ENCODE assay signal across 12 cellular contexts in the genomic region with DNA sequence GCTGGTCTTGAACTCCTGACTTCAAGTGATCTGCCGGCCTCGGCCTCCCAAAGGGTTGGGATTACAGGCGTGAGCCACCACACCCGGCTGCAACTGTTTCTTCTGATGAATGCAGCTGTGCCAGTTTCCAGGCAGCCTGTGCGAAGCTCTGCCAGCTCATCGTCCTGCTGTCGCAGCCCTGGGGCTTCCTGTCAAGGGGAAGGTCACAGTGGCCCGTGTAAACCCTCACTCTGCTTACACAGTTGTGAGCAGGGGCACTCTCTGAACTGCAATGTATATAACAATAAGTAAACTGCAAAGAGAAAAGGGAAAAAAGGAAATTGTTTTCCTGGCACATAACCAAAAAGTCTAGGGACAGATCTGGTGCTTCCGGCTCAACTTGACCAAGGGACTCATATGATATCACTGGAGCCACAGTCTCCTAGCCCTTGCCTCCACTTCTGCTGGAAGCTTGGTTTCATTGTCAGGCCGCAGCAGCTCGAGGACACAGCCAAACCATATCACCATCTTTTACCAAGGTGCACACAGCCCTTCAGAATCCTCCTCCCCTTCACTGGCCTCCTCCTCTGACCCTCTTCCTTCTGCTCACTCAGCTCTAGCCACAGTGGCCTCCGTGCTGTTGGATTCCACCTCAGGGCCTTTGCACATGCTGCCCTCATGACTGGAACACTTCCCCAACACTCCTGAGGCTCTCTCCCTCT. TPM values are rescaled to one million over a fixed set of nuclear protein-coding genes. Genes with fewer than 3 reads are reported as not detected.
DNase-seq lines count a peak whose midpoint lies in the region; ATAC-seq and TF ChIP-seq lines count a peak whose summit lies in the region.
"Had no signal": no experiment of that assay in that cellular context is flagged by ENCODE, and none has a peak within 500 bp of the region (broad histone marks: within the 10 kb centered on the region; RNA-seq: fewer than 3 reads in every experiment).

No MANE protein-coding gene starts in this region.

- POLR2A ChIA-PET in activated naive CD8-positive, alpha-beta T cell treated with anti-CD3 and anti-CD28 coated beads, Interleukin-2, amount 10 ng/mL, durations not matched to agents 7 days and 5 days (lab: Charles Lee), result interaction anchor here (0.6 to 12.4 kb wide), 3 partner anchors 15 to 23 kb away, joined by 3 to 226 read pairs (median 3); a partner anchor contains a TSS

- H3K27me3 Mint-ChIP-seq in activated naive CD8-positive, alpha-beta T cell treated with anti-CD3 and anti-CD28 coated beads, Interleukin-2, amount 10 ng/mL, durations not matched to agents 7 days and 5 days, result no peaks in the 10 kb centered on the region
- H3K27me3 Mint-ChIP-seq in activated naive CD8-positive, alpha-beta T cell treated with anti-CD3 and anti-CD28 coated beads, Interleukin-2, amount 50 U/mL, for 24 hours, result no peaks in the 10 kb centered on the region
- H3K27me3 Mint-ChIP-seq: activated CD4-positive, alpha-beta T cell treated with anti-CD3 and anti-CD28 coated beads, Interleukin-2, amount 10 ng/mL, durations not matched to agents 24 days and 14 days had no signal

- H3K4me3 Mint-ChIP-seq in activated naive CD8-positive, alpha-beta T cell treated with anti-CD3 and anti-CD28 coated beads, Interleukin-2, amount 10 ng/mL, durations not matched to agents 7 days and 5 days, result peak overlapping the region; percentile 8
- no peak overlapping the region for H3K4me3 Mint-ChIP-seq in activated naive CD8-positive, alpha-beta T cell treated with anti-CD3 and anti-CD28 coated beads, Interleukin-2, amount 50 U/mL, for 24 hours
- H3K4me3 Mint-ChIP-seq: activated CD4-positive, alpha-beta T cell treated with anti-CD3 and anti-CD28 coated beads, Interleukin-2, amount 10 ng/mL, durations not matched to agents 24 days and 14 days had no signal

- H3K36me3 Mint-ChIP-seq in activated naive CD8-positive, alpha-beta T cell treated with anti-CD3 and anti-CD28 coated beads, Interleukin-2, amount 10 ng/mL, durations not matched to agents 7 days and 5 days, result peaks cover 3% of the 10 kb centered on the region
- no peaks in the 10 kb centered on the region for H3K36me3 Mint-ChIP-seq in activated naive CD8-positive, alpha-beta T cell treated with anti-CD3 and anti-CD28 coated beads, Interleukin-2, amount 50 U/mL, for 24 hours (ENCODE audit: low read depth)

- peak overlapping the region; percentile 75 for H3K27ac Mint-ChIP-seq in activated naive CD8-positive, alpha-beta T cell treated with anti-CD3 and anti-CD28 coated beads, Interleukin-2, amount 10 ng/mL, durations not matched to agents 7 days and 5 days
- no peak overlapping the region for H3K27ac Mint-ChIP-seq in activated naive CD8-positive, alpha-beta T cell treated with anti-CD3 and anti-CD28 coated beads, Interleukin-2, amount 50 U/mL, for 24 hours
- H3K27ac Mint-ChIP-seq: activated CD4-positive, alpha-beta T cell treated with anti-CD3 and anti-CD28 coated beads, Interleukin-2, amount 10 ng/mL, durations not matched to agents 24 days and 14 days had no signal

- no peaks in the 10 kb centered on the region for H3K9me3 Mint-ChIP-seq in activated naive CD8-positive, alpha-beta T cell treated with anti-CD3 and anti-CD28 coated beads, Interleukin-2, amount 10 ng/mL, durations not matched to agents 7 days and 5 days
- H3K9me3 Mint-ChIP-seq in activated naive CD8-positive, alpha-beta T cell treated with anti-CD3 and anti-CD28 coated beads, Interleukin-2, amount 50 U/mL, for 24 hours, result no peaks in the 10 kb centered on the region
- H3K9me3 Mint-ChIP-seq: activated CD4-positive, alpha-beta T cell treated with anti-CD3 and anti-CD28 coated beads, Interleukin-2, amount 10 ng/mL, durations not matched to agents 24 days and 14 days had no signal

- H3K27ac ChIP-seq in right lobe of liver (peak overlapping the region in 2 of 3 donors; percentile 8 to 29), tibial artery (peak overlapping the region; percentile 22 to 62)

- ATAC-seq in activated naive CD8-positive, alpha-beta T cell treated with anti-CD3 and anti-CD28 coated beads, Interleukin-2, amount 10 ng/mL, durations not matched to agents 7 days and 5 days (ENCODE audit: low read depth), result no peak
- no peak for ATAC-seq in activated naive CD8-positive, alpha-beta T cell treated with anti-CD3 and anti-CD28 coated beads, Interleukin-2, amount 50 U/mL, for 24 hours
- ATAC-seq in right lobe of liver, result peak; percentile 13 to 54 (median 31)
- ATAC-seq in HG02623 (IDR thresholded peaks at IDR 0.05; ENCODE audit: unreplicated experiment), result no peak

- H3K27me3 ChIP-seq in right lobe of liver, result no peaks in the 10 kb centered on the region
- H3K27me3 ChIP-seq in tibial artery, result no peaks in the 10 kb centered on the region

- H3K4me1 ChIP-seq in right lobe of liver (peaks cover 0 to 23% (median 5%) of the 10 kb centered on the region in 4 donors), tibial artery (peaks cover 0 to 71% (median 40%) of the 10 kb centered on the region in 4 donors)

- intact Hi-C loops in right lobe of liver (cut with DNase I), result no loop called here
- intact Hi-C loops in tibial artery (cut with DNase I; ENCODE audit: low total_unique reads), result no loop called here

- TF ChIP-seq POLR2A in right lobe of liver (IDR thresholded peaks at IDR 0.05), result no peak

- DNase-seq in activated naive CD8-positive, alpha-beta T cell treated with anti-CD3 and anti-CD28 coated beads, Interleukin-2, amount 10 ng/mL, durations not matched to agents 7 days and 5 days, result no peak
- DNase-seq in activated naive CD8-positive, alpha-beta T cell treated with anti-CD3 and anti-CD28 coated beads, Interleukin-2, amount 50 U/mL, for 24 hours, result no peak
- peak; percentile 52 for DNase-seq in activated CD8-positive, alpha-beta memory T cell treated with anti-CD3 and anti-CD28 coated beads, Interleukin-2, amount 50 U/mL, for 48 hours
- DNase-seq in right lobe of liver (peak in 1 of 3 donors; percentile 51), tibial artery (peak in 1 of 2 donors; percentile 72), NK-92 (lab: John Stamatoyannopoulos, UW; ENCODE audit: unreplicated experiment) (no peak)
- DNase-seq in stimulated activated CD8-positive, alpha-beta memory T cell treated with anti-CD3 and anti-CD28 coated beads, Interleukin-4, amount 100 ng/mL, for 48 hours, result no peak
- DNase-seq: activated CD4-positive, alpha-beta T cell treated with anti-CD3 and anti-CD28 coated beads, Interleukin-2, amount 10 ng/mL, durations not matched to agents 24 days and 14 days; dorsolateral prefrontal cortex; NCI-H1105 treated with DMSO at 0.1 percent for 48 hours; NCI-H524 treated with DMSO at 0.1 percent for 48 hours had no signal

- WGBS in right lobe of liver (ENCODE audit: insufficient coverage, low coverage, low lambda C conversion rate, missing lambda C conversion rate), result 50% methylated on average over 9 of the region's 12 CpGs

- H3K36me3 ChIP-seq in right lobe of liver (no peaks in the 10 kb centered on the region), tibial artery (no peaks in the 10 kb centered on the region)

- peaks cover 40% of the 10 kb centered on the region for H3K4me1 Mint-ChIP-seq in activated naive CD8-positive, alpha-beta T cell treated with anti-CD3 and anti-CD28 coated beads, Interleukin-2, amount 10 ng/mL, durations not matched to agents 7 days and 5 days
- H3K4me1 Mint-ChIP-seq in activated naive CD8-positive, alpha-beta T cell treated with anti-CD3 and anti-CD28 coated beads, Interleukin-2, amount 50 U/mL, for 24 hours, result peaks cover 74% of the 10 kb centered on the region

- H3K9me3 ChIP-seq in right lobe of liver (no peaks in the 10 kb centered on the region), tibial artery (no peaks in the 10 kb centered on the region)

- H3K4me3 ChIP-seq in right lobe of liver (no peak overlapping the region), tibial artery (no peak overlapping the region)
- H3K4me3 ChIP-seq: dorsolateral prefrontal cortex had no signal

- TF ChIP-seq CTCF in right lobe of liver (IDR thresholded peaks at IDR 0.05), result no peak
- no peak for TF ChIP-seq CTCF in tibial artery (IDR thresholded peaks at IDR 0.05)

RNA-seq across cellular contexts. Expression of a gene that starts 22.8 kb away (rescaled TPM):
- total RNA-seq in activated naive CD8-positive, alpha-beta T cell treated with anti-CD3 and anti-CD28 coated beads, Interleukin-2, amount 10 ng/mL, durations not matched to agents 7 days and 5 days, result 100 to 1,000 TPM; 168 to 171 TPM
- total RNA-seq in right lobe of liver, result 10 to 100 TPM; 21.9 to 41.8 (median 31.4) TPM

Comparison
In these comparisons a context has a peak if more than half of its experiments do, and no peak if none do; other contexts are left out.
1. ATAC-seq: peak in right lobe of liver (4 of 4); none in activated naive CD8-positive, alpha-beta T cell treated with anti-CD3 and anti-CD28 coated beads, Interleukin-2, amount 10 ng/mL, durations not matched to agents 7 days and 5 days (single experiment), activated naive CD8-positive, alpha-beta T cell treated with anti-CD3 and anti-CD28 coated beads, Interleukin-2, amount 50 U/mL, for 24 hours (single experiment) and HG02623 (single experiment).